Comparison of ENCODE assay signal across 13 cellular contexts in the genomic region with DNA sequence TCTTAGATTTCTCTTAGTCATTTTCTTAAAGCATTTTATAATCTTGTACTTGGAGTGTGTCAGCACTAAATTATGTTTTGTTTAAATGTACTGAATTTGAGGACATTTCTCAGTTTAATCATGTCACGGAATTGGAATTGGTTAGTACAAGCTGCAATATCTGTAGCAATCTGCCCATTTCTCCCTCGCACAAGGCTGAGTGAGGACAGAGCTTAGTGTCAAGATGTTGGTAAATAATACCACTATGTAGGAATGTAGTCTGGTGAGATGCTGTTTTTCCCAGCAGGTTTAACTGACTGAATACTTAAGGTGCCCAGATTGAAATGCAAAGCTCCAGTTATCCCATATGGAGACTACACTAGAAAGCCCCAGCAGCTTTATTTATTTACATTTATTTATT. TPM values are rescaled to one million over a fixed set of nuclear protein-coding genes. Genes with fewer than 3 reads are reported as not detected.
DNase-seq lines count a peak whose midpoint lies in the region; ATAC-seq and TF ChIP-seq lines count a peak whose summit lies in the region.
"Had no signal": no experiment of that assay in that cellular context is flagged by ENCODE, and none has a peak within 500 bp of the region (broad histone marks: within the 10 kb centered on the region; RNA-seq: fewer than 3 reads in every experiment).

No MANE protein-coding gene starts in this region.

- no peak for ATAC-seq in CD8-positive, alpha-beta T cell
- ATAC-seq in HG03280 (IDR thresholded peaks at IDR 0.05; ENCODE audit: unreplicated experiment), result no peak

- no peak for DNase-seq in CD8-positive, alpha-beta T cell
- no peak for DNase-seq in HL-60 (ENCODE audit: low read depth in 1 of 2, low spot score in 1 of 2)
- no peak for DNase-seq in chondrocyte (ENCODE audit: low spot score)
- no peak for DNase-seq in ecto neural progenitor cell (ENCODE audit: low spot score)
- no peak for DNase-seq in HuH-7.5 (ENCODE audit: low spot score)
- DNase-seq: activated CD4-positive, alpha-beta T cell treated with anti-CD3 and anti-CD28 coated beads for 48 hours; head of caudate nucleus; NCI-H748 treated with DMSO at 0.1 percent for 48 hours; stimulated activated CD4-positive, alpha-beta T cell treated with anti-CD3 and anti-CD28 coated beads, Interleukin-1b, Interleukin-23, amount 100 ng/mL, for 48 hours had no signal

- H3K4me3 Mint-ChIP-seq in CD8-positive, alpha-beta T cell, result no peak overlapping the region
- H3K4me3 Mint-ChIP-seq in chondrocyte (ENCODE audit: unreplicated experiment), result no peak overlapping the region
- no peak overlapping the region for H3K4me3 Mint-ChIP-seq in nephron

- no peaks in the 10 kb centered on the region for H3K9me3 Mint-ChIP-seq in CD8-positive, alpha-beta T cell
- no peaks in the 10 kb centered on the region for H3K9me3 Mint-ChIP-seq in chondrocyte (ENCODE audit: low read depth)
- no peaks in the 10 kb centered on the region for H3K9me3 Mint-ChIP-seq in nephron

- no peak overlapping the region for H3K4me3 ChIP-seq in CD8-positive, alpha-beta T cell (ENCODE audit: low read depth, low read length)
- H3K4me3 ChIP-seq in HL-60 (replicated peaks; ENCODE audit: insufficient read depth, low read length), result no peak overlapping the region
- H3K4me3 ChIP-seq: SJSA1 had no signal

- no peaks in the 10 kb centered on the region for H3K27me3 Mint-ChIP-seq in CD8-positive, alpha-beta T cell (ENCODE audit: low read depth)
- no peaks in the 10 kb centered on the region for H3K27me3 Mint-ChIP-seq in chondrocyte (ENCODE audit: low read depth)
- H3K27me3 Mint-ChIP-seq in nephron (ENCODE audit: low read depth), result no peaks in the 10 kb centered on the region
- H3K27me3 Mint-ChIP-seq: progenitor cell of endocrine pancreas had no signal

- no peaks in the 10 kb centered on the region for H3K9me3 ChIP-seq in CD8-positive, alpha-beta T cell (ENCODE audit: low read length)
- H3K9me3 ChIP-seq: SJSA1 had no signal

- H3K4me1 Mint-ChIP-seq in CD8-positive, alpha-beta T cell (ENCODE audit: low read depth), result peaks cover 53% of the 10 kb centered on the region
- H3K4me1 Mint-ChIP-seq in chondrocyte (ENCODE audit: low read depth), result peaks cover 45% of the 10 kb centered on the region
- H3K4me1 Mint-ChIP-seq in nephron, result peaks cover 27% of the 10 kb centered on the region

- H3K27ac ChIP-seq in CD8-positive, alpha-beta T cell (ENCODE audit: low read depth, low read length), result no peak overlapping the region
- peak overlapping the region; percentile 69 for H3K27ac ChIP-seq in HL-60 (replicated peaks)
- H3K27ac ChIP-seq: SJSA1 had no signal

- peaks cover 6% of the 10 kb centered on the region for H3K36me3 ChIP-seq in CD8-positive, alpha-beta T cell (ENCODE audit: insufficient read depth, low read length)

- H3K4me1 ChIP-seq in CD8-positive, alpha-beta T cell (ENCODE audit: insufficient read depth, low read length), result peaks cover 31% of the 10 kb centered on the region

- peaks cover 24% of the 10 kb centered on the region for H3K36me3 Mint-ChIP-seq in CD8-positive, alpha-beta T cell
- no peaks in the 10 kb centered on the region for H3K36me3 Mint-ChIP-seq in chondrocyte (ENCODE audit: low read depth)
- peaks cover 24% of the 10 kb centered on the region for H3K36me3 Mint-ChIP-seq in nephron (ENCODE audit: low read depth)

- CTCF ChIA-PET in CD8-positive, alpha-beta T cell (lab: Charles Lee), result interaction anchor here (0.6 to 4.7 kb wide), 3 partner anchors 41 to 112 kb away, joined by 3 to 21 read pairs (median 3); no protein-coding TSS in a partner anchor

- POLR2A ChIA-PET in CD8-positive, alpha-beta T cell (lab: Charles Lee), result interaction anchor here (0.7 kb wide), 1 partner anchor 9 kb away, joined by 3 read pairs; no protein-coding TSS in a partner anchor

- intact Hi-C loops in CD8-positive, alpha-beta T cell (cut with DNase I, micrococcal nuclease), result loop anchor here in 1 of 2 experiments (2.0 kb wide), 2 partner anchors 31 to 77 kb away; a partner anchor contains a TSS

- H3K27me3 ChIP-seq in CD8-positive, alpha-beta T cell (ENCODE audit: insufficient read depth, low read length), result no peaks in the 10 kb centered on the region
- H3K27me3 ChIP-seq in HL-60 (ENCODE audit: insufficient read depth, poor library complexity, severe bottlenecking), result no peaks in the 10 kb centered on the region
- H3K27me3 ChIP-seq: SJSA1 had no signal

- peak overlapping the region; percentile 90 for H3K27ac Mint-ChIP-seq in CD8-positive, alpha-beta T cell
- H3K27ac Mint-ChIP-seq in chondrocyte (ENCODE audit: unreplicated experiment) (peak overlapping the region; percentile 79), nephron (peak overlapping the region; percentile 50 to 91 (median 80))
- H3K27ac Mint-ChIP-seq: progenitor cell of endocrine pancreas had no signal

- TF ChIP-seq CTCF in CD8-positive, alpha-beta T cell (IDR thresholded peaks at IDR 0.05), result no peak
- no peak for TF ChIP-seq CTCF in HL-60 (IDR thresholded peaks at IDR 0.05; ENCODE audit: insufficient read depth, low read length)
- no peak for TF ChIP-seq CTCF in chondrocyte (IDR thresholded peaks at IDR 0.05)
- no peak for TF ChIP-seq CTCF in nephron (IDR thresholded peaks at IDR 0.05; ENCODE audit: unreplicated experiment in 3 of 3)

RNA-seq across cellular contexts. Expression of a gene that starts 30.6 kb away (rescaled TPM):
- total RNA-seq in CD8-positive, alpha-beta T cell, result 100 to 1,000 TPM; 109 to 122 TPM
- 91.3 to 106 TPM (median 100 TPM) in 3 replicates for total RNA-seq in chondrocyte

RNA-seq across cellular contexts. Expression of a gene that starts 51.4 kb away (rescaled TPM):
- 1 to 10 TPM in 1 of 2 experiments, under 1 TPM in 1; 0.72 to 1.5 TPM for total RNA-seq in CD8-positive, alpha-beta T cell
- total RNA-seq in chondrocyte, result not detected in 3 replicates
- total RNA-seq: progenitor cell of endocrine pancreas, SJSA1 had no signal
